ENCODE assay signal across 10 cellular contexts in genomic region chr6:75334266-75335040, GRCh38. TPM values are rescaled to one million over a fixed set of nuclear protein-coding genes. Genes with fewer than 3 reads are reported as not detected.
DNase-seq lines count a peak whose midpoint lies in the region; ATAC-seq and TF ChIP-seq lines count a peak whose summit lies in the region.
"Had no signal": no experiment of that assay in that cellular context is flagged by ENCODE, and none has a peak within 500 bp of the region (broad histone marks: within the 10 kb centered on the region; RNA-seq: fewer than 3 reads in every experiment).

No MANE protein-coding gene starts in this region.

- H3K9me3 ChIP-seq in CD8-positive, alpha-beta T cell (ENCODE audit: low read length): no peaks in the 10 kb centered on the region

- H3K36me3 Mint-ChIP-seq in glutamatergic neuron (ENCODE audit: unreplicated experiment): no peaks in the 10 kb centered on the region
- no peaks in the 10 kb centered on the region for H3K36me3 Mint-ChIP-seq in CD8-positive, alpha-beta T cell

- H3K27me3 ChIP-seq in CD8-positive, alpha-beta T cell (ENCODE audit: insufficient read depth, low read length): no peaks in the 10 kb centered on the region

- H3K27ac Mint-ChIP-seq in glutamatergic neuron (ENCODE audit: unreplicated experiment): no peak overlapping the region
- H3K27ac Mint-ChIP-seq in CD8-positive, alpha-beta T cell: no peak overlapping the region
- H3K27ac Mint-ChIP-seq: stimulated activated naive CD8-positive, alpha-beta T cell treated with anti-CD3 and anti-CD28 coated beads, Interleukin-15, amount 100 ng/mL, for 72 hours had no signal

- ATAC-seq in CD8-positive, alpha-beta T cell: no peak
- ATAC-seq: stimulated activated naive CD8-positive, alpha-beta T cell treated with anti-CD3 and anti-CD28 coated beads, Interleukin-15, amount 100 ng/mL, for 72 hours had no signal

- no peaks in the 10 kb centered on the region for H3K9me3 Mint-ChIP-seq in glutamatergic neuron (ENCODE audit: unreplicated experiment)
- H3K9me3 Mint-ChIP-seq in CD8-positive, alpha-beta T cell: no peaks in the 10 kb centered on the region
- H3K9me3 Mint-ChIP-seq: stimulated activated naive CD8-positive, alpha-beta T cell treated with anti-CD3 and anti-CD28 coated beads, Interleukin-15, amount 100 ng/mL, for 72 hours had no signal

- no peak for TF ChIP-seq CTCF in glutamatergic neuron (IDR thresholded peaks at IDR 0.05; ENCODE audit: partially characterized antibody, unreplicated experiment)
- TF ChIP-seq CTCF in CD8-positive, alpha-beta T cell (IDR thresholded peaks at IDR 0.05): no peak

- CTCF ChIA-PET in CD8-positive, alpha-beta T cell (lab: Charles Lee): interaction anchor here (1.0 kb wide), 1 partner anchor 68 kb away, joined by 3 read pairs; no protein-coding TSS in a partner anchor

- no peaks in the 10 kb centered on the region for H3K4me1 ChIP-seq in CD8-positive, alpha-beta T cell (ENCODE audit: insufficient read depth, low read length)

- H3K4me3 ChIP-seq in CD8-positive, alpha-beta T cell (ENCODE audit: low read depth, low read length): no peak overlapping the region

- H3K4me1 Mint-ChIP-seq in glutamatergic neuron (ENCODE audit: low read depth, unreplicated experiment): peaks cover 9% of the 10 kb centered on the region
- no peaks in the 10 kb centered on the region for H3K4me1 Mint-ChIP-seq in CD8-positive, alpha-beta T cell (ENCODE audit: low read depth)
- H3K4me1 Mint-ChIP-seq: stimulated activated naive CD8-positive, alpha-beta T cell treated with anti-CD3 and anti-CD28 coated beads, Interleukin-15, amount 100 ng/mL, for 72 hours had no signal

- POLR2A ChIA-PET in CD8-positive, alpha-beta T cell (lab: Charles Lee): no interaction called here

- intact Hi-C loops in CD8-positive, alpha-beta T cell (cut with DNase I, micrococcal nuclease): no loop called here

- no peaks in the 10 kb centered on the region for H3K36me3 ChIP-seq in CD8-positive, alpha-beta T cell (ENCODE audit: insufficient read depth, low read length)

- H3K4me3 Mint-ChIP-seq in glutamatergic neuron (ENCODE audit: unreplicated experiment): peak overlapping the region; percentile 72
- H3K4me3 Mint-ChIP-seq in CD8-positive, alpha-beta T cell: no peak overlapping the region
- H3K4me3 Mint-ChIP-seq: stimulated activated naive CD8-positive, alpha-beta T cell treated with anti-CD3 and anti-CD28 coated beads, Interleukin-15, amount 100 ng/mL, for 72 hours had no signal

- DNase-seq in ELF-1 (ENCODE audit: low read depth, low spot score) (peak; percentile 92), T1000 (lab: John Stamatoyannopoulos, UW) (peak; percentile 2), glutamatergic neuron (no peak), pons (ENCODE audit: low spot score) (peak; percentile 14), DMS79 treated with DMSO at 0.1 percent for 48 hours (lab: John Stamatoyannopoulos, UW) (no peak), NCI-H345 treated with DMSO at 0.1 percent for 48 hours (lab: John Stamatoyannopoulos, UW; ENCODE audit: unreplicated experiment) (no peak)
- DNase-seq in effector CD4-positive, alpha-beta T cell: no peak
- no peak for DNase-seq in CD8-positive, alpha-beta T cell
- DNase-seq: occipital lobe; stimulated activated naive CD8-positive, alpha-beta T cell treated with anti-CD3 and anti-CD28 coated beads, Interleukin-15, amount 100 ng/mL, for 72 hours had no signal

- H3K27me3 Mint-ChIP-seq in glutamatergic neuron (ENCODE audit: unreplicated experiment): no peaks in the 10 kb centered on the region
- H3K27me3 Mint-ChIP-seq in CD8-positive, alpha-beta T cell (ENCODE audit: low read depth): peaks cover 6% of the 10 kb centered on the region

- H3K27ac ChIP-seq in CD8-positive, alpha-beta T cell (ENCODE audit: low read depth, low read length): no peak overlapping the region

RNA-seq across cellular contexts. Expression of gene TMEM30A, which starts 49.9 kb away (rescaled TPM):
- total RNA-seq in glutamatergic neuron (ENCODE audit: unreplicated experiment): 88.3 TPM
- 10 to 100 TPM; 19.4 to 27.1 TPM for total RNA-seq in CD8-positive, alpha-beta T cell

Comparison
In these comparisons a context has a peak if more than half of its experiments do, and no peak if none do; other contexts are left out.
1. DNase-seq: peak in ELF-1 (single experiment), T1000 (single experiment) and pons (single experiment); none in glutamatergic neuron (single experiment), DMS79 treated with DMSO at 0.1 percent for 48 hours (single experiment), effector CD4-positive, alpha-beta T cell (single experiment), CD8-positive, alpha-beta T cell (0 of 7) and NCI-H345 treated with DMSO at 0.1 percent for 48 hours (single experiment).